1 cellular context compared by ENCODE assay signal in the genomic region with DNA sequence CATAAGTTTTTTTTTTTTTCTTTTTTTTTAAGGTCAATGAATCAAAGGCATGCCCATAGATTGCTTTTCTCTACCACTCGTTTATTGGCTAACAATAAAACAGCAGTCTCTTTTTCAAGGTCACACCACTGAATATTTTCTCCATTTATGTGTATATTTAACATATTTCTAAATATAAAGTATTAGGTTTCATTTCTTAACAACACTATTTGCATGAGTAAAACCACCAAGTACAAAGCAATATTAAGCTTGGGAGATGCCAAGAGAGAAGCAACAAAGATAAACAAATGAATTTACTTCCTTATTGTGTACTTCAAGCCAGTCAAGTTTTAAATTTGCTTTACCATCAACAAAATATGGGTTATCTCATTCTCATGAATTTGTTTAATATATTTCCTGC.
TF ChIP-seq lines count a peak whose summit lies in the region.

No MANE protein-coding gene starts in this region.

TF ChIP-seq in GM23338, 12 proteins besides CTCF, POLR2A, EP300 and RAD21 (continued from another document):
- TF ChIP-seq, protein P1, sequence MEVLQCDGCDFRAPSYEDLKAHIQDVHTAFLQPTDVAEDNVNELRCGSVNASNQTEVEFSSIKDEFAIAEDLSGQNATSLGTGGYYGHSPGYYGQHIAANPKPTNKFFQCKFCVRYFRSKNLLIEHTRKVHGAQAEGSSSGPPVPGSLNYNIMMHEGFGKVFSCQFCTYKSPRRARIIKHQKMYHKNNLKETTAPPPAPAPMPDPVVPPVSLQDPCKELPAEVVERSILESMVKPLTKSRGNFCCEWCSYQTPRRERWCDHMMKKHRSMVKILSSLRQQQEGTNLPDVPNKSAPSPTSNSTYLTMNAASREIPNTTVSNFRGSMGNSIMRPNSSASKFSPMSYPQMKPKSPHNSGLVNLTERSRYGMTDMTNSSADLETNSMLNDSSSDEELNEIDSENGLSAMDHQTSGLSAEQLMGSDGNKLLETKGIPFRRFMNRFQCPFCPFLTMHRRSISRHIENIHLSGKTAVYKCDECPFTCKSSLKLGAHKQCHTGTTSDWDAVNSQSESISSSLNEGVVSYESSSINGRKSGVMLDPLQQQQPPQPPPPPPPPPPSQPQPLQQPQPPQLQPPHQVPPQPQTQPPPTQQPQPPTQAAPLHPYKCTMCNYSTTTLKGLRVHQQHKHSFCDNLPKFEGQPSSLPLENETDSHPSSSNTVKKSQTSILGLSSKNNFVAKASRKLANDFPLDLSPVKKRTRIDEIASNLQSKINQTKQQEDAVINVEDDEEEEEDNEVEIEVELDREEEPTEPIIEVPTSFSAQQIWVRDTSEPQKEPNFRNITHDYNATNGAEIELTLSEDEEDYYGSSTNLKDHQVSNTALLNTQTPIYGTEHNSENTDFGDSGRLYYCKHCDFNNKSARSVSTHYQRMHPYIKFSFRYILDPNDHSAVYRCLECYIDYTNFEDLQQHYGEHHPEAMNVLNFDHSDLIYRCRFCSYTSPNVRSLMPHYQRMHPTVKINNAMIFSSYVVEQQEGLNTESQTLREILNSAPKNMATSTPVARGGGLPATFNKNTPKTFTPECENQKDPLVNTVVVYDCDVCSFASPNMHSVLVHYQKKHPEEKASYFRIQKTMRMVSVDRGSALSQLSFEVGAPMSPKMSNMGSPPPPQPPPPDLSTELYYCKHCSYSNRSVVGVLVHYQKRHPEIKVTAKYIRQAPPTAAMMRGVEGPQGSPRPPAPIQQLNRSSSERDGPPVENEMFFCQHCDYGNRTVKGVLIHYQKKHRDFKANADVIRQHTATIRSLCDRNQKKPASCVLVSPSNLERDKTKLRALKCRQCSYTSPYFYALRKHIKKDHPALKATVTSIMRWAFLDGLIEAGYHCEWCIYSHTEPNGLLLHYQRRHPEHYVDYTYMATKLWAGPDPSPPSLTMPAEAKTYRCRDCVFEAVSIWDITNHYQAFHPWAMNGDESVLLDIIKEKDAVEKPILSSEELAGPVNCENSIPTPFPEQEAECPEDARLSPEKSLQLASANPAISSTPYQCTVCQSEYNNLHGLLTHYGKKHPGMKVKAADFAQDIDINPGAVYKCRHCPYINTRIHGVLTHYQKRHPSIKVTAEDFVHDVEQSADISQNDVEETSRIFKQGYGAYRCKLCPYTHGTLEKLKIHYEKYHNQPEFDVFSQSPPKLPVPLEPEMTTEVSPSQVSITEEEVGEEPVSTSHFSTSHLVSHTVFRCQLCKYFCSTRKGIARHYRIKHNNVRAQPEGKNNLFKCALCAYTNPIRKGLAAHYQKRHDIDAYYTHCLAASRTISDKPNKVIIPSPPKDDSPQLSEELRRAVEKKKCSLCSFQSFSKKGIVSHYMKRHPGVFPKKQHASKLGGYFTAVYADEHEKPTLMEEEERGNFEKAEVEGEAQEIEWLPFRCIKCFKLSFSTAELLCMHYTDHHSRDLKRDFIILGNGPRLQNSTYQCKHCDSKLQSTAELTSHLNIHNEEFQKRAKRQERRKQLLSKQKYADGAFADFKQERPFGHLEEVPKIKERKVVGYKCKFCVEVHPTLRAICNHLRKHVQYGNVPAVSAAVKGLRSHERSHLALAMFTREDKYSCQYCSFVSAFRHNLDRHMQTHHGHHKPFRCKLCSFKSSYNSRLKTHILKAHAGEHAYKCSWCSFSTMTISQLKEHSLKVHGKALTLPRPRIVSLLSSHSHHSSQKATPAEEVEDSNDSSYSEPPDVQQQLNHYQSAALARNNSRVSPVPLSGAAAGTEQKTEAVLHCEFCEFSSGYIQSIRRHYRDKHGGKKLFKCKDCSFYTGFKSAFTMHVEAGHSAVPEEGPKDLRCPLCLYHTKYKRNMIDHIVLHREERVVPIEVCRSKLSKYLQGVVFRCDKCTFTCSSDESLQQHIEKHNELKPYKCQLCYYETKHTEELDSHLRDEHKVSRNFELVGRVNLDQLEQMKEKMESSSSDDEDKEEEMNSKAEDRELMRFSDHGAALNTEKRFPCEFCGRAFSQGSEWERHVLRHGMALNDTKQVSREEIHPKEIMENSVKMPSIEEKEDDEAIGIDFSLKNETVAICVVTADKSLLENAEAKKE (CRISPR knock-in tag; IDR thresholded peaks at IDR 0.05), result no peak
- TF ChIP-seq, protein P2, sequence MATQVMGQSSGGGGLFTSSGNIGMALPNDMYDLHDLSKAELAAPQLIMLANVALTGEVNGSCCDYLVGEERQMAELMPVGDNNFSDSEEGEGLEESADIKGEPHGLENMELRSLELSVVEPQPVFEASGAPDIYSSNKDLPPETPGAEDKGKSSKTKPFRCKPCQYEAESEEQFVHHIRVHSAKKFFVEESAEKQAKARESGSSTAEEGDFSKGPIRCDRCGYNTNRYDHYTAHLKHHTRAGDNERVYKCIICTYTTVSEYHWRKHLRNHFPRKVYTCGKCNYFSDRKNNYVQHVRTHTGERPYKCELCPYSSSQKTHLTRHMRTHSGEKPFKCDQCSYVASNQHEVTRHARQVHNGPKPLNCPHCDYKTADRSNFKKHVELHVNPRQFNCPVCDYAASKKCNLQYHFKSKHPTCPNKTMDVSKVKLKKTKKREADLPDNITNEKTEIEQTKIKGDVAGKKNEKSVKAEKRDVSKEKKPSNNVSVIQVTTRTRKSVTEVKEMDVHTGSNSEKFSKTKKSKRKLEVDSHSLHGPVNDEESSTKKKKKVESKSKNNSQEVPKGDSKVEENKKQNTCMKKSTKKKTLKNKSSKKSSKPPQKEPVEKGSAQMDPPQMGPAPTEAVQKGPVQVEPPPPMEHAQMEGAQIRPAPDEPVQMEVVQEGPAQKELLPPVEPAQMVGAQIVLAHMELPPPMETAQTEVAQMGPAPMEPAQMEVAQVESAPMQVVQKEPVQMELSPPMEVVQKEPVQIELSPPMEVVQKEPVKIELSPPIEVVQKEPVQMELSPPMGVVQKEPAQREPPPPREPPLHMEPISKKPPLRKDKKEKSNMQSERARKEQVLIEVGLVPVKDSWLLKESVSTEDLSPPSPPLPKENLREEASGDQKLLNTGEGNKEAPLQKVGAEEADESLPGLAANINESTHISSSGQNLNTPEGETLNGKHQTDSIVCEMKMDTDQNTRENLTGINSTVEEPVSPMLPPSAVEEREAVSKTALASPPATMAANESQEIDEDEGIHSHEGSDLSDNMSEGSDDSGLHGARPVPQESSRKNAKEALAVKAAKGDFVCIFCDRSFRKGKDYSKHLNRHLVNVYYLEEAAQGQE (IDR thresholded peaks at IDR 0.05; ENCODE audit: unreplicated experiment), result no peak
- TF ChIP-seq ZNF114 (CRISPR knock-in tag; IDR thresholded peaks at IDR 0.05), result no peak
- no peak for TF ChIP-seq EZH2 (IDR thresholded peaks at IDR 0.05; ENCODE audit: low read depth, unreplicated experiment)
- TF ChIP-seq CREB1 (CRISPR knock-in tag; IDR thresholded peaks at IDR 0.05; ENCODE audit: low read depth), result no peak
- TF ChIP-seq STAT1 (IDR thresholded peaks at IDR 0.05; ENCODE audit: unreplicated experiment), result no peak
